ENCODE assay signal across 24 cellular contexts in genomic region chr9:122140368-122141193, GRCh38. TPM values are rescaled to one million over a fixed set of nuclear protein-coding genes. Genes with fewer than 3 reads are reported as not detected.
"Had no signal": no experiment of that assay in that cellular context is flagged by ENCODE, and none has a peak within 500 bp of the region (broad histone marks: within the 10 kb centered on the region; RNA-seq: fewer than 3 reads in every experiment).

No MANE protein-coding gene starts in this region.

- H3K4me3 ChIP-seq: esophagus squamous epithelium, right atrium auricular region had no signal

- ATAC-seq: activated CD8-positive, alpha-beta T cell treated with anti-CD3 and anti-CD28 coated beads, Interleukin-2, amount 10 ng/mL, durations not matched to agents 7 days and 5 days; activated T-cell treated with anti-CD3 and anti-CD28 coated beads, Interleukin-2, amount 50 U/mL, for 4 hours; left lobe of liver; stimulated activated naive CD8-positive, alpha-beta T cell treated with anti-CD3 and anti-CD28 coated beads, Interleukin-15, amount 100 ng/mL, for 72 hours had no signal

- DNase-seq: activated CD4-positive, alpha-beta T cell treated with anti-CD3 and anti-CD28 coated beads, Interleukin-2, amount 10 ng/mL, durations not matched to agents 24 days and 14 days; activated CD4-positive, CD25-positive, alpha-beta regulatory T cell; activated CD8-positive, alpha-beta T cell treated with anti-CD3 and anti-CD28 coated beads, Interleukin-2, amount 10 ng/mL, durations not matched to agents 7 days and 5 days; activated naive CD4-positive, alpha-beta T cell treated with anti-CD3 and anti-CD28 coated beads for 36 hours; activated T-cell treated with anti-CD3 and anti-CD28 coated beads, Interleukin-2, amount 50 U/mL, for 4 hours; aorta; brain microvascular endothelial cell; cerebellar nuclear complex; cortex of kidney; esophagus squamous epithelium; hypothalamus; islet precursor cell; occipital lobe; small intestine; stimulated activated CD4-positive, alpha-beta T cell treated with anti-CD3 and anti-CD28 coated beads, Interleukin-15, amount 100 ng/mL, for 24 hours; stimulated activated CD4-positive, alpha-beta T cell treated with anti-CD3 and anti-CD28 coated beads, Interleukin-2, amount 100 ng/mL, for 48 hours; stimulated activated naive CD8-positive, alpha-beta T cell treated with anti-CD3 and anti-CD28 coated beads, Interleukin-15, amount 100 ng/mL, for 72 hours; T1000; trophoblast cell had no signal

- H3K27ac ChIP-seq: brain microvascular endothelial cell had no signal

- H3K9me3 ChIP-seq: esophagus squamous epithelium, right atrium auricular region had no signal

- H3K27me3 ChIP-seq: brain microvascular endothelial cell, esophagus squamous epithelium, right atrium auricular region had no signal

RNA-seq across cellular contexts. Expression of gene MORN5, which starts 19.1 kb away (rescaled TPM):
- total RNA-seq: activated CD4-positive, alpha-beta T cell treated with anti-CD3 and anti-CD28 coated beads, Interleukin-2, amount 10 ng/mL, durations not matched to agents 24 days and 14 days; activated CD8-positive, alpha-beta T cell treated with anti-CD3 and anti-CD28 coated beads, Interleukin-2, amount 10 ng/mL, durations not matched to agents 7 days and 5 days; activated naive CD4-positive, alpha-beta T cell treated with anti-CD3 and anti-CD28 coated beads for 36 hours; activated T-cell treated with anti-CD3 and anti-CD28 coated beads, Interleukin-2, amount 50 U/mL, for 4 hours; aorta; esophagus squamous epithelium; glomerular endothelial cell; left lobe of liver; right atrium auricular region; T-helper 1 cell treated with Interleukin-12 subunit alpha and Interleukin-12 subunit beta and Interleukin-4 antibody, amounts not matched to agents 30 ng/mL and 1 ng/mL, for 36 hours had no signal
- polyA plus RNA-seq: aorta, neural cell, small intestine had no signal
